Comparison of ENCODE assay signal across 1 cellular context in genomic region chr20:63570281-63571086, GRCh38.
A peak's percentile ranks its signal among the peaks of the same experiment; 100 is the strongest.
TF ChIP-seq lines count a peak whose summit lies in the region.

No MANE protein-coding gene starts in this region.

TF ChIP-seq in HepG2, 621 proteins besides CTCF, POLR2A, EP300 and RAD21:
- TF ChIP-seq TOE1 (CRISPR knock-in tag; IDR thresholded peaks at IDR 0.05) (no peak), ZKSCAN5 (CRISPR knock-in tag; IDR thresholded peaks at IDR 0.05) (no peak), ZNF547 (CRISPR knock-in tag; IDR thresholded peaks at IDR 0.05) (no peak), POLR2G (IDR thresholded peaks at IDR 0.05; ENCODE audit: low read depth, low read length) (0 out of 2 replicates have a peak, but pooled peaks have one; percentile 17), POLR2AphosphoS5 (IDR thresholded peaks at IDR 0.05; ENCODE audit: low read depth, low read length) (no peak), MNT (IDR thresholded peaks at IDR 0.05) (peak; percentile 27; the same call in 1 of the 2 replicates), TRAFD1 (CRISPR knock-in tag; IDR thresholded peaks at IDR 0.05; ENCODE audit: borderline replicate concordance) (no peak), TFE3 (CRISPR knock-in tag; IDR thresholded peaks at IDR 0.05) (no peak), AGO2 (optimal IDR thresholded peaks at IDR 0.05; ENCODE audit: low read depth, low read length) (peak; percentile 72), HMG20B (CRISPR knock-in tag; conservative IDR thresholded peaks at IDR 0.05) (no peak), THAP11 (CRISPR knock-in tag; IDR thresholded peaks at IDR 0.05) (no peak), ZNF12 (CRISPR knock-in tag; IDR thresholded peaks at IDR 0.05) (no peak), ZNF816 (CRISPR knock-in tag; IDR thresholded peaks at IDR 0.05; ENCODE audit: borderline replicate concordance) (no peak), ZNF678 (CRISPR knock-in tag; IDR thresholded peaks at IDR 0.05) (no peak), ZNF138 (CRISPR knock-in tag; IDR thresholded peaks at IDR 0.05; ENCODE audit: low read depth) (no peak), ZNF800 (CRISPR knock-in tag; IDR thresholded peaks at IDR 0.05) (no peak), ZBTB39 (CRISPR knock-in tag; IDR thresholded peaks at IDR 0.05) (no peak), ZNF672 (CRISPR knock-in tag; IDR thresholded peaks at IDR 0.05) (no peak), GLMP (CRISPR knock-in tag; IDR thresholded peaks at IDR 0.05; ENCODE audit: borderline replicate concordance) (no peak), NFKB2 (CRISPR knock-in tag; IDR thresholded peaks at IDR 0.05; ENCODE audit: borderline replicate concordance) (no peak), AHR (CRISPR knock-in tag; IDR thresholded peaks at IDR 0.05) (no peak), ESRRA (CRISPR knock-in tag; IDR thresholded peaks at IDR 0.05; ENCODE audit: low read depth) (no peak), SMARCC2 (IDR thresholded peaks at IDR 0.05) (no peak), PCBP1 (IDR thresholded peaks at IDR 0.05; ENCODE audit: borderline replicate concordance, low read depth, low read length) (0 out of 2 replicates have a peak, but pooled peaks have one; percentile 34), MYPOP (CRISPR knock-in tag; IDR thresholded peaks at IDR 0.05) (no peak)
